8 cellular contexts compared by ENCODE assay signal in genomic region chr15:31488437-31489204, GRCh38.
A peak's percentile ranks its signal among the peaks of the same experiment; 100 is the strongest.
DNase-seq lines count a peak whose midpoint lies in the region; FAIRE-seq and TF ChIP-seq lines count a peak whose summit lies in the region.

No MANE protein-coding gene starts in this region.

- no peaks in the 10 kb centered on the region for H3K27me3 ChIP-seq in colonic mucosa

- peaks cover 8% of the 10 kb centered on the region; the same call in 1 of the 2 replicates for H3K27me3 Mint-ChIP-seq in HFFc6 (ENCODE audit: insufficient read depth)

- H3K9me3 Mint-ChIP-seq in HFFc6 = peaks cover 34% of the 10 kb centered on the region

- intact Hi-C loops in colonic mucosa (cut with DNase I) = loop anchor here (5.0 to 10.0 kb wide), 2 partner anchors 164 to 286 kb away; partner anchors contain the start of gene KLF13

- DNase-seq in NCI-H2081 (lab: John Stamatoyannopoulos, UW) (peak; percentile 67 to 78), NCI-H2081 treated with DMSO at 0.1 percent for 48 hours (lab: John Stamatoyannopoulos, UW) (no peak), HFFc6 (peak; percentile 85), NCI-H146 treated with DMSO at 0.1 percent for 48 hours (lab: John Stamatoyannopoulos, UW; ENCODE audit: unreplicated experiment) (peak; percentile 45), colonic mucosa (peak; percentile 81), left kidney (ENCODE audit: low read depth, low spot score) (peak; percentile 88), substantia nigra (lab: John Stamatoyannopoulos, UW) (peak in 25 of 49 donors; percentile 16 to 84 (median 32))

- H3K4me1 ChIP-seq in colonic mucosa = peaks cover 15% of the 10 kb centered on the region

- H3K9ac ChIP-seq in colonic mucosa (ENCODE audit: low read depth in 2 of 2, low read length in 2 of 2) = peak overlapping the region; percentile 39 to 49

- H3K36me3 Mint-ChIP-seq in HFFc6 (ENCODE audit: low read depth) = peaks cover 21% of the 10 kb centered on the region

- H3K27ac ChIP-seq in colonic mucosa = no peak overlapping the region
- peak overlapping the region; percentile 14 for H3K27ac ChIP-seq in substantia nigra (ENCODE audit: low read depth, low read length, poor library complexity, severe bottlenecking)

- peak overlapping the region; percentile 52; the same call in 1 of the 2 replicates for H3K4me3 Mint-ChIP-seq in HFFc6

- FAIRE-seq in TTC549 (lab: Jason Lieb, UNC) = peak; percentile 53

- H3K4me1 Mint-ChIP-seq in HFFc6 (ENCODE audit: low read depth) = peaks cover 36% of the 10 kb centered on the region

- H3K27ac Mint-ChIP-seq in HFFc6 = peak overlapping the region; percentile 60

- no peaks in the 10 kb centered on the region for H3K9me3 ChIP-seq in colonic mucosa

- H3K4me3 ChIP-seq in colonic mucosa = no peak overlapping the region

- no peaks in the 10 kb centered on the region for H3K36me3 ChIP-seq in colonic mucosa

- TF ChIP-seq CTCF in HFFc6 (IDR thresholded peaks at IDR 0.05) (peak; percentile 95), colonic mucosa (IDR thresholded peaks at IDR 0.05) (peak; percentile 79)
